ENCODE assay signal across 15 cellular contexts in genomic region chr16:3054965-3055733, GRCh38. TPM values are rescaled to one million over a fixed set of nuclear protein-coding genes. Genes with fewer than 3 reads are reported as not detected.
DNase-seq lines count a peak whose midpoint lies in the region; ATAC-seq and TF ChIP-seq lines count a peak whose summit lies in the region.
"Had no signal": no experiment of that assay in that cellular context is flagged by ENCODE, and none has a peak within 500 bp of the region (broad histone marks: within the 10 kb centered on the region; RNA-seq: fewer than 3 reads in every experiment).

No MANE protein-coding gene starts in this region.

- intact Hi-C loops in esophagus muscularis mucosa (cut with DNase I) = loop anchor here (5.0 kb wide), 1 partner anchor 112 kb away; no protein-coding TSS in a partner anchor

- H3K27ac ChIP-seq in BLaER1 (peak overlapping the region; percentile 77), OCI-LY1 (ENCODE audit: low read depth, low read length, poor library complexity, severe bottlenecking) (no peak overlapping the region), esophagus muscularis mucosa (replicated peaks in 1 of 4) (no peak overlapping the region), Karpas-422 (ENCODE audit: low read length) (no peak overlapping the region)
- H3K27ac ChIP-seq in effector memory CD4-positive, alpha-beta T cell (ENCODE audit: insufficient read depth, low read length, poor library complexity, severe bottlenecking) = peak overlapping the region; percentile 21
- H3K27ac ChIP-seq: C4-2B had no signal

- H3K27me3 ChIP-seq in BLaER1 (peaks cover 3% of the 10 kb centered on the region), OCI-LY1 (ENCODE audit: insufficient read depth, low read length) (no peaks in the 10 kb centered on the region), esophagus muscularis mucosa (peaks cover 0 to 28% (median 0%) of the 10 kb centered on the region in 4 donors), Karpas-422 (ENCODE audit: low read length) (no peaks in the 10 kb centered on the region)
- no peaks in the 10 kb centered on the region for H3K27me3 ChIP-seq in effector memory CD4-positive, alpha-beta T cell (replicated peaks; ENCODE audit: control insufficient read depth, insufficient read depth, low read length, poor library complexity, severe bottlenecking)

- H3F3A ChIP-seq in OCI-LY1 (ENCODE audit: insufficient read depth, low read length) = no peaks in the 10 kb centered on the region

- peak; percentile 91 for DNase-seq in GF-D8 (lab: John Stamatoyannopoulos, UW)
- no peak for DNase-seq in effector memory CD4-positive, alpha-beta T cell
- no peak for DNase-seq in esophagus muscularis mucosa (ENCODE audit: extremely low spot score)
- DNase-seq in progenitor cell of endocrine pancreas (ENCODE audit: low spot score, unreplicated experiment) = no peak
- DNase-seq in Karpas-422 = no peak
- DNase-seq: amniotic stem cell; foreskin fibroblast; NCI-H1092; NCI-H446 treated with DMSO at 0.1 percent for 48 hours; SHP77; stimulated activated CD4-positive, alpha-beta T cell treated with anti-CD3 and anti-CD28 coated beads, Interleukin-4, amount 100 ng/mL, for 4 hours had no signal

- H3K27ac Mint-ChIP-seq in progenitor cell of endocrine pancreas = no peak overlapping the region

- no peak for TF ChIP-seq EP300 in esophagus muscularis mucosa (IDR thresholded peaks at IDR 0.05)

- no peak overlapping the region for H2AFZ ChIP-seq in OCI-LY1 (ENCODE audit: low read length)
- H2AFZ ChIP-seq in Karpas-422 (ENCODE audit: low read length) = no peak overlapping the region

- H3K27me3 Mint-ChIP-seq in progenitor cell of endocrine pancreas = peaks cover 28% of the 10 kb centered on the region

- TF ChIP-seq POLR2A in esophagus muscularis mucosa (IDR thresholded peaks at IDR 0.05; ENCODE audit: low read depth) = no peak

- H3K4me2 ChIP-seq in BLaER1 (peak overlapping the region; percentile 99), OCI-LY1 (ENCODE audit: low read length) (no peak overlapping the region; the same call in 1 of the 2 replicates), Karpas-422 (ENCODE audit: low read depth, low read length, poor library complexity, severe bottlenecking) (no peak overlapping the region)

- no peaks in the 10 kb centered on the region for H3K79me2 ChIP-seq in OCI-LY1 (ENCODE audit: insufficient read depth, low read length)
- no peaks in the 10 kb centered on the region for H3K79me2 ChIP-seq in Karpas-422 (ENCODE audit: low read length)

- H3K36me3 ChIP-seq in BLaER1 (peaks cover 9% of the 10 kb centered on the region), OCI-LY1 (ENCODE audit: insufficient read depth, low read length) (no peaks in the 10 kb centered on the region), esophagus muscularis mucosa (peaks cover 0 to 4% (median 0%) of the 10 kb centered on the region in 4 donors), Karpas-422 (ENCODE audit: insufficient read depth, low read length) (no peaks in the 10 kb centered on the region)
- H3K36me3 ChIP-seq in effector memory CD4-positive, alpha-beta T cell (ENCODE audit: control insufficient read depth, insufficient read depth, low read length) = no peaks in the 10 kb centered on the region

- H3K9me2 ChIP-seq in OCI-LY1 (ENCODE audit: low read depth, low read length) = no peaks in the 10 kb centered on the region
- H3K9me2 ChIP-seq in Karpas-422 (replicated peaks; ENCODE audit: insufficient read depth, low read length) = no peaks in the 10 kb centered on the region

- no peak for TF ChIP-seq CTCF in OCI-LY1 (IDR thresholded peaks at IDR 0.05; ENCODE audit: low read length)
- TF ChIP-seq CTCF in esophagus muscularis mucosa (IDR thresholded peaks at IDR 0.05) = no peak
- no peak for TF ChIP-seq CTCF in progenitor cell of endocrine pancreas (IDR thresholded peaks at IDR 0.05; ENCODE audit: unreplicated experiment)

- ATAC-seq in HG02840 (IDR thresholded peaks at IDR 0.05; ENCODE audit: low FRiP score, unreplicated experiment) = no peak

- peaks cover 29% of the 10 kb centered on the region for H4K20me1 ChIP-seq in BLaER1
- H4K20me1 ChIP-seq in OCI-LY1 (ENCODE audit: insufficient read depth, low read length) = no peaks in the 10 kb centered on the region
- H4K20me1 ChIP-seq in Karpas-422 (ENCODE audit: insufficient read depth, low read depth, low read length) = 0 out of 2 replicates have a peak, but pooled peaks cover 11% of the 10 kb centered on the region

- H3K36me3 Mint-ChIP-seq in progenitor cell of endocrine pancreas (ENCODE audit: insufficient read depth) = peaks cover 13% of the 10 kb centered on the region

- no peaks in the 10 kb centered on the region for H3K9me3 ChIP-seq in BLaER1
- no peaks in the 10 kb centered on the region for H3K9me3 ChIP-seq in OCI-LY1 (ENCODE audit: low read length)
- H3K9me3 ChIP-seq in effector memory CD4-positive, alpha-beta T cell (ENCODE audit: control insufficient read depth, low read length) = no peaks in the 10 kb centered on the region
- H3K9me3 ChIP-seq in esophagus muscularis mucosa = no peaks in the 10 kb centered on the region
- no peaks in the 10 kb centered on the region for H3K9me3 ChIP-seq in Karpas-422 (ENCODE audit: low read length)

- H3K4me3 Mint-ChIP-seq in progenitor cell of endocrine pancreas (ENCODE audit: low read depth) = no peak overlapping the region

- H3K4me1 ChIP-seq in BLaER1 = peaks cover 82% of the 10 kb centered on the region
- peaks cover 20% of the 10 kb centered on the region for H3K4me1 ChIP-seq in OCI-LY1 (ENCODE audit: insufficient read depth, low read length, severe bottlenecking)
- H3K4me1 ChIP-seq in effector memory CD4-positive, alpha-beta T cell (ENCODE audit: control insufficient read depth, insufficient read depth, low read length, poor library complexity, severe bottlenecking) = peaks cover 40% of the 10 kb centered on the region
- peaks cover 15 to 25% (median 22%) of the 10 kb centered on the region in 4 donors for H3K4me1 ChIP-seq in esophagus muscularis mucosa
- peaks cover 27% of the 10 kb centered on the region for H3K4me1 ChIP-seq in Karpas-422 (ENCODE audit: low read length)

- H3K9ac ChIP-seq in BLaER1 (peak overlapping the region; percentile 50; the same call in 1 of the 2 replicates), OCI-LY1 (ENCODE audit: low read length) (no peak overlapping the region; the same call in 1 of the 2 replicates), Karpas-422 (ENCODE audit: low read length) (no peak overlapping the region; the same call in 1 of the 2 replicates)

- peaks cover 12% of the 10 kb centered on the region for H3K4me1 Mint-ChIP-seq in progenitor cell of endocrine pancreas (ENCODE audit: low read depth)

- H3K9me3 Mint-ChIP-seq in progenitor cell of endocrine pancreas (ENCODE audit: low read depth) = no peaks in the 10 kb centered on the region

- H3K4me3 ChIP-seq in BLaER1 (peak overlapping the region; percentile 9; the same call in 1 of the 2 replicates), OCI-LY1 (ENCODE audit: low read depth, low read length, poor library complexity, severe bottlenecking) (peak overlapping the region; percentile 12), esophagus muscularis mucosa (no peak overlapping the region), Karpas-422 (ENCODE audit: low read length) (no peak overlapping the region)
- no peak overlapping the region for H3K4me3 ChIP-seq in effector memory CD4-positive, alpha-beta T cell (ENCODE audit: insufficient read depth, low read depth, low read length, poor library complexity, severe bottlenecking)

- 71% methylated on average over 16 of the region's 17 CpGs for WGBS in esophagus muscularis mucosa

RNA-seq across cellular contexts. Expression of gene MMP25, which starts 8.8 kb away (rescaled TPM):
- total RNA-seq in esophagus muscularis mucosa (1 to 10 TPM in 1 of 4 donors, under 1 TPM in 3; under 0.01 to 4.5 (median 0.12) TPM), progenitor cell of endocrine pancreas (0.13 and 0.19 TPM in 2 replicates)
- 0.15 and 0.47 TPM in 2 replicates for total RNA-seq in Karpas-422 (2014; rRNA removed; shearing (Covaris generic); ENCODE audit: low replicate concordance)

RNA-seq across cellular contexts. Expression of gene IL32, which starts 10.3 kb away (rescaled TPM):
- 10 to 100 TPM; 13.7 to 40.8 (median 31.2) TPM for total RNA-seq in esophagus muscularis mucosa
- 2.9 and 4.6 TPM in 2 replicates for total RNA-seq in progenitor cell of endocrine pancreas
- not detected in 2 replicates for total RNA-seq in Karpas-422 (2014; rRNA removed; shearing (Covaris generic); ENCODE audit: low replicate concordance)

RNA-seq across cellular contexts. Expression of gene BICDL2, which starts 18.4 kb away (rescaled TPM):
- total RNA-seq in esophagus muscularis mucosa (under 1 TPM in 2 of 4 donors, not detected in 2; 0.19 to 0.42 TPM), progenitor cell of endocrine pancreas (10.4 and 11.7 TPM in 2 replicates)
- not detected in 2 replicates for total RNA-seq in Karpas-422 (2014; rRNA removed; shearing (Covaris generic); ENCODE audit: low replicate concordance)

RNA-seq across cellular contexts. Expression of gene THOC6, which starts 31.3 kb away (rescaled TPM):
- total RNA-seq in esophagus muscularis mucosa (10 to 100 TPM; 14.1 to 27.9 (median 23.0) TPM), progenitor cell of endocrine pancreas (44.1 and 47.4 TPM in 2 replicates)
- total RNA-seq in Karpas-422 (2014; rRNA removed; shearing (Covaris generic); ENCODE audit: low replicate concordance) = 20.0 and 35.8 TPM in 2 replicates

RNA-seq across cellular contexts. Expression of gene HCFC1R1, which starts 31.4 kb away (rescaled TPM):
- 100 to 1,000 TPM in 2 of 4 donors, 10 to 100 TPM in 2; 28.8 to 134 (median 72.2) TPM for total RNA-seq in esophagus muscularis mucosa
- 22.4 and 25.3 TPM in 2 replicates for total RNA-seq in progenitor cell of endocrine pancreas
- total RNA-seq in Karpas-422 (2014; rRNA removed; shearing (Covaris generic); ENCODE audit: low replicate concordance) = 51.7 and 67.8 TPM in 2 replicates

Comparison
In these comparisons a context has a peak if more than half of its experiments do, and no peak if none do; other contexts are left out.
1. H3K27ac ChIP-seq: peak in BLaER1 (single experiment) and effector memory CD4-positive, alpha-beta T cell (single experiment); none in OCI-LY1 (single experiment), esophagus muscularis mucosa (0 of 4) and Karpas-422 (single experiment).
2. H3K4me3 ChIP-seq: peak in BLaER1 (single experiment) and OCI-LY1 (single experiment); none in effector memory CD4-positive, alpha-beta T cell (single experiment), esophagus muscularis mucosa (0 of 4) and Karpas-422 (single experiment).